Comparison of ENCODE assay signal across 8 cellular contexts in genomic region chr11:125887373-125888324, GRCh38. TPM values are rescaled to one million over a fixed set of nuclear protein-coding genes. Genes with fewer than 3 reads are reported as not detected.
DNase-seq lines count a peak whose midpoint lies in the region; ATAC-seq and TF ChIP-seq lines count a peak whose summit lies in the region.

Gene HYLS1, plus strand, starts transcription at chr11:125887668. Its CDS starts 11,701 bp downstream, at chr11:125899369.

- H3K14ac ChIP-seq in IMR-90 (replicated peaks; ENCODE audit: low read depth, low read length), result peak within 1 kb of the TSS; percentile 65

- H3K27ac ChIP-seq in IMR-90 (ENCODE audit: insufficient read depth, low read length), result peak within 1 kb of the TSS; percentile 73
- peak within 1 kb of the TSS; percentile 93 to 97 (median 96) for H3K27ac ChIP-seq in esophagus muscularis mucosa (replicated peaks in 1 of 4)
- H3K27ac ChIP-seq in muscle layer of duodenum (ENCODE audit: low read length), result peak within 1 kb of the TSS; percentile 60

- H2BK120ac ChIP-seq in IMR-90 (ENCODE audit: low read depth, low read length), result peak within 1 kb of the TSS; percentile 61

- peak within 1 kb of the TSS; percentile 76 for H3K4ac ChIP-seq in IMR-90 (ENCODE audit: low read depth, low read length)

- peak within 1 kb of the TSS; percentile 67; the same call in 1 of the 2 replicates for H3K23ac ChIP-seq in IMR-90 (ENCODE audit: low read depth, low read length)

- peak within 1 kb of the TSS; percentile 80 for H2BK5ac ChIP-seq in IMR-90 (ENCODE audit: low read depth, low read length, poor library complexity, severe bottlenecking)

- no peak within 1 kb of the TSS for H2BK15ac ChIP-seq in IMR-90 (ENCODE audit: low read depth, low read length)

- H4K20me1 ChIP-seq in IMR-90 (ENCODE audit: insufficient read depth, low read length), result no peaks in the 10 kb centered on the region

- H3K27ac Mint-ChIP-seq in activated T-cell treated with anti-CD3 and anti-CD28 coated beads, Interleukin-2, amount 50 U/mL, for 72 hours, result peak within 1 kb of the TSS; percentile 99

- TF ChIP-seq CTCF in IMR-90 (conservative IDR thresholded peaks at IDR 0.05; ENCODE audit: low read depth, low read length) (peak; percentile 9; the same call in 1 of the 2 replicates), esophagus muscularis mucosa (IDR thresholded peaks at IDR 0.05) (peak; percentile 43 to 48 (median 48))

- peak within 1 kb of the TSS; percentile 88 to 94 for H3K4me3 Mint-ChIP-seq in activated T-cell treated with anti-CD3 and anti-CD28 coated beads, Interleukin-2, amount 50 U/mL, for 72 hours

- no peaks in the 10 kb centered on the region for H3K9me1 ChIP-seq in IMR-90 (ENCODE audit: insufficient read depth, low read length)

- ATAC-seq in GM21529 (IDR thresholded peaks at IDR 0.05; ENCODE audit: unreplicated experiment) (peak; percentile 88), IMR-90 (ENCODE audit: low read depth) (peak; percentile 92)
- ATAC-seq in activated T-cell treated with anti-CD3 and anti-CD28 coated beads, Interleukin-2, amount 50 U/mL, for 72 hours (replicated peaks in 1 of 2), result peak; percentile 90 to 93

- CTCF ChIA-PET in IMR-90 (lab: Yijun Ruan, JAX), result interaction anchor here (0.6 kb wide), 1 partner anchor 416 kb away, joined by 3 read pairs; no protein-coding TSS in a partner anchor

- H2AK9ac ChIP-seq in IMR-90 (replicated peaks; ENCODE audit: low read depth, low read length, poor library complexity), result peak within 1 kb of the TSS; percentile 96

- peaks cover 0 to 18% of the 10 kb centered on the region in 2 experiments; a peak in 2 of 4 replicates for H3K79me1 ChIP-seq in IMR-90 (ENCODE audit: low read depth in 1 of 2, low read length in 2 of 2)

- no TSS peak for BruUV-seq in IMR-90 (replicated peaks; lab: Mats Ljungman, UMichigan)

- H4K91ac ChIP-seq in IMR-90 (ENCODE audit: insufficient read depth, low read depth, low read length), result peak within 1 kb of the TSS; percentile 90

- no peaks in the 10 kb centered on the region for H3K9me3 Mint-ChIP-seq in activated T-cell treated with anti-CD3 and anti-CD28 coated beads, Interleukin-2, amount 50 U/mL, for 72 hours

- no peak for TF ChIP-seq RAD21 in IMR-90 (IDR thresholded peaks at IDR 0.05; ENCODE audit: low read length)

- peak within 1 kb of the TSS; percentile 97 for H2AFZ ChIP-seq in IMR-90 (replicated peaks; ENCODE audit: low read length, poor library complexity)

- peak within 1 kb of the TSS; percentile 36 for H4K5ac ChIP-seq in IMR-90 (ENCODE audit: low read depth, low read length)

- peaks cover 50% of the 10 kb centered on the region for H3K4me1 Mint-ChIP-seq in activated T-cell treated with anti-CD3 and anti-CD28 coated beads, Interleukin-2, amount 50 U/mL, for 72 hours (ENCODE audit: low read depth)

- peak within 1 kb of the TSS; percentile 31 to 71; a peak in 3 of 4 replicates for H4K8ac ChIP-seq in IMR-90 (ENCODE audit: low read depth in 2 of 2, low read length in 2 of 2)

- H3K9ac ChIP-seq in IMR-90 (ENCODE audit: low read depth, low read length), result peak within 1 kb of the TSS; percentile 82

- H3K56ac ChIP-seq in IMR-90 (ENCODE audit: extremely low read depth, insufficient read depth, low read length), result peak within 1 kb of the TSS; percentile 22; the same call in 1 of the 2 replicates

- TF ChIP-seq POLR2A in IMR-90 (IDR thresholded peaks at IDR 0.05; ENCODE audit: low read depth, low read length) (peak; percentile 52; the same call in 1 of the 2 replicates), esophagus muscularis mucosa (IDR thresholded peaks at IDR 0.05; ENCODE audit: low read depth) (no peak)

- intact Hi-C loops in IMR-90 (cut with micrococcal nuclease) (no loop called here), esophagus muscularis mucosa (cut with DNase I) (no loop called here)

- H3K36me3 ChIP-seq in IMR-90 (ENCODE audit: control insufficient read depth, insufficient read depth, low read length) (no peaks in the 10 kb centered on the region), esophagus muscularis mucosa (peaks cover 0 to 11% (median 3%) of the 10 kb centered on the region in 4 donors), muscle layer of duodenum (ENCODE audit: control insufficient read depth in 1 of 2, insufficient read depth in 2 of 2, low read length in 2 of 2) (peaks cover 2 to 10% of the 10 kb centered on the region in 2 donors)

- DNase-seq in DMS53 (lab: John Stamatoyannopoulos, UW) (peak; percentile 99), IMR-90 (peak; percentile 95), esophagus muscularis mucosa (ENCODE audit: extremely low spot score) (peak; percentile 98)
- DNase-seq in activated T-cell treated with anti-CD3 and anti-CD28 coated beads, Interleukin-2, amount 50 U/mL, for 72 hours, result peak; percentile 96 to 99
- peak; percentile 85 to 91 for DNase-seq in stimulated activated CD8-positive, alpha-beta memory T cell treated with anti-CD3 and anti-CD28 coated beads, Interleukin-7, amount 100 ng/mL, for 4 hours (ENCODE audit: low read depth in 2 of 2)

- H3K27me3 ChIP-seq in IMR-90 (ENCODE audit: control insufficient read depth, insufficient read depth, low read length) (no peaks in the 10 kb centered on the region), esophagus muscularis mucosa (no peaks in the 10 kb centered on the region), muscle layer of duodenum (ENCODE audit: low read depth, low read length) (no peaks in the 10 kb centered on the region)

- H3K4me3 ChIP-seq in IMR-90 (ENCODE audit: insufficient read depth, low read depth, low read length) (peak within 1 kb of the TSS; percentile 89), esophagus muscularis mucosa (peak within 1 kb of the TSS; percentile 66 to 87 (median 76)), muscle layer of duodenum (ENCODE audit: low read depth in 1 of 2, low read length in 2 of 2) (peak within 1 kb of the TSS; percentile 83 to 97)

- peaks cover 0 to 4% of the 10 kb centered on the region in 2 donors for H3K36me3 Mint-ChIP-seq in activated T-cell treated with anti-CD3 and anti-CD28 coated beads, Interleukin-2, amount 50 U/mL, for 72 hours (ENCODE audit: insufficient read depth in 2 of 2)

- H3K9me3 ChIP-seq in IMR-90 (ENCODE audit: control insufficient read depth, insufficient read depth, low read length) (no peaks in the 10 kb centered on the region), esophagus muscularis mucosa (no peaks in the 10 kb centered on the region), muscle layer of duodenum (ENCODE audit: control insufficient read depth in 1 of 2, low read length in 2 of 2) (no peaks in the 10 kb centered on the region)

- 1% methylated on average over 73 of the region's 91 CpGs; no CpG with 5 or more reads in 1 of the 2 experiments for WGBS in IMR-90 (ENCODE audit: extremely low coverage in 2 of 2, insufficient read length in 1 of 2), 2 experiments
- 0% methylated on average over 15 of the region's 91 CpGs for WGBS in esophagus muscularis mucosa

- POLR2A ChIA-PET in IMR-90 (lab: Charles Lee; ENCODE audit: unreplicated experiment), result no interaction called here

- H2AK5ac ChIP-seq in IMR-90 (ENCODE audit: low read depth, low read length), result no peak within 1 kb of the TSS; the same call in none of the 2 replicates

- in situ Hi-C loops in IMR-90 (cut with MboI; ENCODE audit: low sequenced_read_pairs), result no loop called here

- H3K4me2 ChIP-seq in IMR-90 (ENCODE audit: low read depth, low read length), result peak within 1 kb of the TSS; percentile 73

- H2BK20ac ChIP-seq in IMR-90 (ENCODE audit: low read depth, low read length), result no peak within 1 kb of the TSS

- no peaks in the 10 kb centered on the region for H3K27me3 Mint-ChIP-seq in activated T-cell treated with anti-CD3 and anti-CD28 coated beads, Interleukin-2, amount 50 U/mL, for 72 hours (ENCODE audit: low read depth)

- dilution Hi-C loops in IMR-90 (cut with HindIII; ENCODE audit: low sequenced_read_pairs, unreplicated experiment), result no loop called here

- H3K4me1 ChIP-seq in IMR-90 (ENCODE audit: control insufficient read depth, insufficient read depth, low read length), result peaks cover 2% of the 10 kb centered on the region
- peaks cover 3 to 33% (median 25%) of the 10 kb centered on the region in 4 donors for H3K4me1 ChIP-seq in esophagus muscularis mucosa
- H3K4me1 ChIP-seq in muscle layer of duodenum (ENCODE audit: control insufficient read depth in 1 of 2, insufficient read depth in 2 of 2, low read length in 2 of 2), result peaks cover 0 to 13% of the 10 kb centered on the region in 2 donors

- no peak for TF ChIP-seq EP300 in esophagus muscularis mucosa (IDR thresholded peaks at IDR 0.05)

- peak within 1 kb of the TSS; percentile 10; the same call in 1 of the 2 replicates for H3K18ac ChIP-seq in IMR-90 (ENCODE audit: low read depth, low read length)

TF ChIP-seq in IMR-90, 13 proteins besides CTCF, POLR2A, EP300 and RAD21 (continues in another document):
- no peak for TF ChIP-seq BHLHE40 (IDR thresholded peaks at IDR 0.05; ENCODE audit: low read depth, low read length)
- TF ChIP-seq CEBPB (IDR thresholded peaks at IDR 0.05; ENCODE audit: low read depth, low read length), result no peak
- no peak for TF ChIP-seq RFX5 (IDR thresholded peaks at IDR 0.05; ENCODE audit: low read depth, low read length)
- TF ChIP-seq MAFK (IDR thresholded peaks at IDR 0.05; ENCODE audit: low read depth, low read length), result no peak
- no peak for TF ChIP-seq RCOR1 (IDR thresholded peaks at IDR 0.05; ENCODE audit: insufficient replicate concordance, low read length)
- TF ChIP-seq MXI1 (IDR thresholded peaks at IDR 0.05; ENCODE audit: borderline replicate concordance, low read depth, low read length), result 0 out of 2 replicates have a peak, but pooled peaks have one; percentile 12

TF ChIP-seq in PFSK-1, 5 proteins besides CTCF, POLR2A, EP300 and RAD21 (continues in another document):
- TF ChIP-seq FOXP2 (optimal IDR thresholded peaks at IDR 0.05; ENCODE audit: borderline replicate concordance, extremely low read depth, extremely low read length, insufficient read depth), result peak; percentile 10

RNA-seq across cellular contexts. Expression of gene HYLS1, which starts in this region (rescaled TPM):
- total RNA-seq in IMR-90 (2012; rRNA removed) (8.1 and 11.7 TPM in 2 replicates), esophagus muscularis mucosa (1 to 10 TPM; 2.8 to 6.9 (median 4.7) TPM)
- 4.8 and 5.1 TPM in 2 replicates for polyA plus RNA-seq in IMR-90 (2012; rRNA removed)
- 0.64 and 1.2 TPM in 2 replicates for polyA plus RNA-seq in IMR-90 (2012; cell fraction: cytosol; rRNA removed)
- 0.36 and 2.6 TPM in 2 replicates for polyA plus RNA-seq in IMR-90 (2012; cell fraction: nucleus; rRNA removed; ENCODE audit: low replicate concordance)
- 0.67 TPM for polyA plus RNA-seq in PFSK-1 (2012; ENCODE audit: insufficient read length, low read depth)
- total RNA-seq in activated T-cell treated with anti-CD3 and anti-CD28 coated beads, Interleukin-2, amount 50 U/mL, for 72 hours, result 1 to 10 TPM; 8.9 to 9.7 TPM

Comparison
In these comparisons a context has a peak if more than half of its experiments do, and no peak if none do; other contexts are left out.
1. Peak in every context shown above with its lines: DNase-seq, ATAC-seq, H3K4me3 ChIP-seq and H3K27ac ChIP-seq.